Comparison of ENCODE assay signal across 1 cellular context in the genomic region with DNA sequence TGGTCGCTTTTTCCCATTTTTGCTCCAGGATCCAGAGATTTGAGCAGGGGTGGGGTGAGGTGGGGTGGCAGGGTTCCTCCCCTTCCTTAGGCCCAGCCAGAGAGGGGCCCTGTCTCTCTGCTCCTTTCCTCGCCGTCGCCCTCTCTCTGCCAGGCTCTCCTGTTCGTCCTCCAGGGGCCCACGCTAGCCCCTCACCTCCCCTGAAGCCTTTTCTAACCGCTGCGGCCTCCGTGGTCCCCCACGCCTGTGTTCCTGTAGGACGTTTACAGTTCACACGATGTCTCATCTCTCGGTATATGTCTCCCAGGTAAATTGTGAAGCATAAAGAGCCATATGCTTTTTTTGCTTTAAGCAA.
TF ChIP-seq lines count a peak whose summit lies in the region.

No MANE protein-coding gene starts in this region.

TF ChIP-seq in H1, 55 proteins besides CTCF, POLR2A, EP300 and RAD21:
- TF ChIP-seq, protein P1, sequence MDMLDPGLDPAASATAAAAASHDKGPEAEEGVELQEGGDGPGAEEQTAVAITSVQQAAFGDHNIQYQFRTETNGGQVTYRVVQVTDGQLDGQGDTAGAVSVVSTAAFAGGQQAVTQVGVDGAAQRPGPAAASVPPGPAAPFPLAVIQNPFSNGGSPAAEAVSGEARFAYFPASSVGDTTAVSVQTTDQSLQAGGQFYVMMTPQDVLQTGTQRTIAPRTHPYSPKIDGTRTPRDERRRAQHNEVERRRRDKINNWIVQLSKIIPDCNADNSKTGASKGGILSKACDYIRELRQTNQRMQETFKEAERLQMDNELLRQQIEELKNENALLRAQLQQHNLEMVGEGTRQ (IDR thresholded peaks at IDR 0.05; ENCODE audit: low read length), result no peak
- TF ChIP-seq ASH2L (IDR thresholded peaks at IDR 0.05; ENCODE audit: low read length), result peak; percentile 32
